ENCODE assay signal across 21 cellular contexts in the genomic region with DNA sequence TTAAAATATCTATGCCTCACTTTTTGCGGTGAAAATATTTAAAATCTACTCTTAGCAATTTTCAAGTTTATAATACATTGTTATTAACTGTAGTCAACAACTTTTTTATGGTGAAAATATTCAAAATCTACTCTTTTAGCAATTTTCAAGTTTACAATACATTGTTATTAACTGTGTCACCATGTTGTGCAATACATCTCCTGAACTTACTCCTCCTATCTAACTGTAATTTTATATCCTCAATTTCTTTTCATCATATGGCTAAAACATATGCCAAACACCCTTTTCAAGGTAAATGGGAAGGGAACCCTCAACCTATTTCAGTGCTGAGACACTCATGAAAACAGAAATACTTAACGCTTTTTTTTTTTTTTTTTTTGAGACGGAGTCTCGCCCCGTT.
A peak's percentile ranks its signal among the peaks of the same experiment; 100 is the strongest.
DNase-seq lines count a peak whose midpoint lies in the region; ATAC-seq and TF ChIP-seq lines count a peak whose summit lies in the region.
"Had no signal": no experiment of that assay in that cellular context is flagged by ENCODE, and none has a peak within 500 bp of the region (broad histone marks: within the 10 kb centered on the region; RNA-seq: fewer than 3 reads in every experiment).

No MANE protein-coding gene starts in this region.

- H2BK20ac ChIP-seq in IMR-90 (ENCODE audit: low read depth, low read length): no peak overlapping the region

- dilution Hi-C loops in IMR-90 (cut with HindIII; ENCODE audit: low sequenced_read_pairs, unreplicated experiment): no loop called here

- H3K9me3 ChIP-seq in IMR-90 (ENCODE audit: control insufficient read depth, insufficient read depth, low read length): peaks cover 2% of the 10 kb centered on the region; the same call in 1 of the 2 replicates
- H3K9me3 ChIP-seq: A549; BE2C; BLaER1 treated with 17β-estradiol and CSF1 and Interleukin-3, amounts not matched to agents 10 nM and 100 nM; HAP-1 had no signal

- no peak overlapping the region for H3K4me2 ChIP-seq in IMR-90 (ENCODE audit: low read depth, low read length)
- H3K4me2 ChIP-seq: A549; BLaER1 treated with 17β-estradiol and CSF1 and Interleukin-3, amounts not matched to agents 10 nM and 100 nM; GM23338 had no signal

- no peaks in the 10 kb centered on the region for H3K36me3 ChIP-seq in IMR-90 (ENCODE audit: control insufficient read depth, insufficient read depth, low read length)
- H3K36me3 ChIP-seq: BE2C; BLaER1 treated with 17β-estradiol and CSF1 and Interleukin-3, amounts not matched to agents 10 nM and 100 nM; HAP-1 had no signal

- TF ChIP-seq POLR2A in IMR-90 (IDR thresholded peaks at IDR 0.05; ENCODE audit: low read depth, low read length): no peak

- H3K4me3 Mint-ChIP-seq in activated CD4-positive, alpha-beta T cell treated with anti-CD3 and anti-CD28 coated beads for 36 hours: no peak overlapping the region
- H3K4me3 Mint-ChIP-seq: CD14-positive monocyte; CD4-positive, alpha-beta T cell; CD8-positive, alpha-beta memory T cell; GM23338; HFFc6 had no signal

- intact Hi-C loops in IMR-90 (cut with micrococcal nuclease): no loop called here
- intact Hi-C loops in posterior cingulate gyrus (cut with DNase I): no loop called here
- intact Hi-C loops in activated CD4-positive, alpha-beta T cell treated with anti-CD3 and anti-CD28 coated beads for 36 hours (cut with DNase I, micrococcal nuclease): no loop called here

- POLR2A ChIA-PET in IMR-90 (lab: Charles Lee; ENCODE audit: unreplicated experiment): no interaction called here
- POLR2A ChIA-PET in activated CD4-positive, alpha-beta T cell treated with anti-CD3 and anti-CD28 coated beads for 36 hours (lab: Charles Lee): no interaction called here

- no CpG with 5 or more reads among the region's 5 CpGs for WGBS in IMR-90 (ENCODE audit: extremely low coverage in 2 of 2, insufficient read length in 1 of 2), 2 experiments

- H2BK5ac ChIP-seq in IMR-90 (ENCODE audit: low read depth, low read length, poor library complexity, severe bottlenecking): no peak overlapping the region

- H4K5ac ChIP-seq in IMR-90 (ENCODE audit: low read depth, low read length): no peak overlapping the region

- H3K9ac ChIP-seq in IMR-90 (ENCODE audit: low read depth, low read length): no peak overlapping the region
- H3K9ac ChIP-seq: BLaER1 treated with 17β-estradiol and CSF1 and Interleukin-3, amounts not matched to agents 10 nM and 100 nM had no signal

- H3K23ac ChIP-seq in IMR-90 (ENCODE audit: low read depth, low read length): no peak overlapping the region

- H3K9me1 ChIP-seq in IMR-90 (ENCODE audit: insufficient read depth, low read length): no peaks in the 10 kb centered on the region

- no peak overlapping the region for H2AFZ ChIP-seq in IMR-90 (replicated peaks; ENCODE audit: low read length, poor library complexity)
- H2AFZ ChIP-seq: GM23338 had no signal

- H2AK9ac ChIP-seq in IMR-90 (replicated peaks; ENCODE audit: low read depth, low read length, poor library complexity): no peak overlapping the region

- CTCF ChIA-PET in IMR-90 (lab: Yijun Ruan, JAX): no interaction called here
- CTCF ChIA-PET in activated CD4-positive, alpha-beta T cell treated with anti-CD3 and anti-CD28 coated beads for 36 hours (lab: Charles Lee): no interaction called here

- no peak for TF ChIP-seq RAD21 in IMR-90 (IDR thresholded peaks at IDR 0.05; ENCODE audit: low read length)

- H4K20me1 ChIP-seq in IMR-90 (ENCODE audit: insufficient read depth, low read length): no peaks in the 10 kb centered on the region
- H4K20me1 ChIP-seq: BLaER1 treated with 17β-estradiol and CSF1 and Interleukin-3, amounts not matched to agents 10 nM and 100 nM had no signal

- no peaks in the 10 kb centered on the region for H3K4me1 Mint-ChIP-seq in activated CD4-positive, alpha-beta T cell treated with anti-CD3 and anti-CD28 coated beads for 36 hours
- H3K4me1 Mint-ChIP-seq: CD14-positive monocyte; CD8-positive, alpha-beta memory T cell had no signal

- no peak overlapping the region for H3K4ac ChIP-seq in IMR-90 (ENCODE audit: low read depth, low read length)

- H3K9me3 Mint-ChIP-seq in activated CD4-positive, alpha-beta T cell treated with anti-CD3 and anti-CD28 coated beads for 36 hours (ENCODE audit: low read depth): no peaks in the 10 kb centered on the region
- H3K9me3 Mint-ChIP-seq: CD4-positive, alpha-beta T cell; CD8-positive, alpha-beta memory T cell; GM23338 had no signal

- no peaks in the 10 kb centered on the region for H3K4me1 ChIP-seq in IMR-90 (ENCODE audit: control insufficient read depth, insufficient read depth, low read length)
- H3K4me1 ChIP-seq: A549, BE2C had no signal

- H3K27ac ChIP-seq in IMR-90 (ENCODE audit: insufficient read depth, low read length): no peak overlapping the region
- H3K27ac ChIP-seq: A549; BLaER1 treated with 17β-estradiol and CSF1 and Interleukin-3, amounts not matched to agents 10 nM and 100 nM had no signal

- H2BK15ac ChIP-seq in IMR-90 (ENCODE audit: low read depth, low read length): no peak overlapping the region

- in situ Hi-C loops in IMR-90 (cut with MboI; ENCODE audit: low sequenced_read_pairs): no loop called here

- no peak overlapping the region for H2BK120ac ChIP-seq in IMR-90 (ENCODE audit: low read depth, low read length)

- DNase-seq in IMR-90: no peak
- DNase-seq in NCI-H2171 treated with DMSO at 0.1 percent for 48 hours (lab: John Stamatoyannopoulos, UW): peak; percentile 76
- peak; percentile 31 for DNase-seq in fibroblast of mammary gland (ENCODE audit: low read depth)
- DNase-seq in SW 1271 (lab: John Stamatoyannopoulos, UW): no peak
- no peak for DNase-seq in posterior cingulate gyrus
- DNase-seq in activated CD4-positive, alpha-beta T cell treated with anti-CD3 and anti-CD28 coated beads for 36 hours: no peak
- DNase-seq: 8988T; ACHN; AML-193; BE2C; CD4-positive, alpha-beta T cell; CD8-positive, alpha-beta memory T cell; DMS 273 treated with DMSO at 0.1 percent for 48 hours; DMS79 treated with DMSO at 0.1 percent for 48 hours; GF-D8; HFFc6 had no signal

- no peaks in the 10 kb centered on the region for H3K36me3 Mint-ChIP-seq in activated CD4-positive, alpha-beta T cell treated with anti-CD3 and anti-CD28 coated beads for 36 hours (ENCODE audit: low read depth)
- H3K36me3 Mint-ChIP-seq: CD14-positive monocyte; CD8-positive, alpha-beta memory T cell had no signal

- H3K27ac Mint-ChIP-seq in activated CD4-positive, alpha-beta T cell treated with anti-CD3 and anti-CD28 coated beads for 36 hours: no peak overlapping the region
- H3K27ac Mint-ChIP-seq: CD14-positive monocyte; CD4-positive, alpha-beta T cell; CD8-positive, alpha-beta memory T cell; GM23338; HFFc6 had no signal

- H3K27me3 Mint-ChIP-seq in activated CD4-positive, alpha-beta T cell treated with anti-CD3 and anti-CD28 coated beads for 36 hours: no peaks in the 10 kb centered on the region
- H3K27me3 Mint-ChIP-seq: CD4-positive, alpha-beta T cell; CD8-positive, alpha-beta memory T cell had no signal

- TF ChIP-seq CTCF in IMR-90 (conservative IDR thresholded peaks at IDR 0.05; ENCODE audit: low read depth, low read length) (no peak), fibroblast of mammary gland (conservative IDR thresholded peaks at IDR 0.05; ENCODE audit: control insufficient read depth, insufficient read depth, low read depth, low read length) (no peak)

- H2AK5ac ChIP-seq in IMR-90 (ENCODE audit: low read depth, low read length): no peak overlapping the region

- H4K91ac ChIP-seq in IMR-90 (ENCODE audit: insufficient read depth, low read depth, low read length): no peak overlapping the region

- no peak for ATAC-seq in IMR-90 (ENCODE audit: low read depth)
- ATAC-seq in activated CD4-positive, alpha-beta T cell treated with anti-CD3 and anti-CD28 coated beads for 36 hours: no peak
- ATAC-seq: A549, GM23338 had no signal

- no peak overlapping the region for H3K14ac ChIP-seq in IMR-90 (replicated peaks; ENCODE audit: low read depth, low read length)

- BruUV-seq in IMR-90 (replicated peaks; lab: Mats Ljungman, UMichigan): no TSS peak

- H3K79me1 ChIP-seq in IMR-90 (ENCODE audit: low read depth in 1 of 2, low read length in 2 of 2): no peaks in the 10 kb centered on the region

- no peak overlapping the region for H3K18ac ChIP-seq in IMR-90 (ENCODE audit: low read depth, low read length)

- H4K8ac ChIP-seq in IMR-90 (ENCODE audit: low read depth in 2 of 2, low read length in 2 of 2): no peak overlapping the region

- H3K56ac ChIP-seq in IMR-90 (ENCODE audit: extremely low read depth, insufficient read depth, low read length): no peak overlapping the region

- no peaks in the 10 kb centered on the region for H3K27me3 ChIP-seq in IMR-90 (ENCODE audit: control insufficient read depth, insufficient read depth, low read length)
- H3K27me3 ChIP-seq: BE2C; BLaER1 treated with 17β-estradiol and CSF1 and Interleukin-3, amounts not matched to agents 10 nM and 100 nM had no signal

- no peak overlapping the region for H3K4me3 ChIP-seq in IMR-90 (ENCODE audit: insufficient read depth, low read depth, low read length)
- no peak overlapping the region for H3K4me3 ChIP-seq in fibroblast of mammary gland (ENCODE audit: control insufficient read depth, low read depth, low read length)
- H3K4me3 ChIP-seq: A549; BLaER1 treated with 17β-estradiol and CSF1 and Interleukin-3, amounts not matched to agents 10 nM and 100 nM; GM23338; HAP-1 had no signal

TF ChIP-seq in IMR-90, 13 proteins besides CTCF, POLR2A, EP300 and RAD21 (continues in another document):
- TF ChIP-seq, protein P1, sequence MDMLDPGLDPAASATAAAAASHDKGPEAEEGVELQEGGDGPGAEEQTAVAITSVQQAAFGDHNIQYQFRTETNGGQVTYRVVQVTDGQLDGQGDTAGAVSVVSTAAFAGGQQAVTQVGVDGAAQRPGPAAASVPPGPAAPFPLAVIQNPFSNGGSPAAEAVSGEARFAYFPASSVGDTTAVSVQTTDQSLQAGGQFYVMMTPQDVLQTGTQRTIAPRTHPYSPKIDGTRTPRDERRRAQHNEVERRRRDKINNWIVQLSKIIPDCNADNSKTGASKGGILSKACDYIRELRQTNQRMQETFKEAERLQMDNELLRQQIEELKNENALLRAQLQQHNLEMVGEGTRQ (IDR thresholded peaks at IDR 0.05; ENCODE audit: low read depth, low read length): no peak
- TF ChIP-seq RFX5 (IDR thresholded peaks at IDR 0.05; ENCODE audit: low read depth, low read length): no peak
- TF ChIP-seq MXI1 (IDR thresholded peaks at IDR 0.05; ENCODE audit: borderline replicate concordance, low read depth, low read length): no peak
- no peak for TF ChIP-seq MAFK (IDR thresholded peaks at IDR 0.05; ENCODE audit: low read depth, low read length)
- no peak for TF ChIP-seq NFE2L2 (IDR thresholded peaks at IDR 0.05; ENCODE audit: low read depth, low read length)
- TF ChIP-seq CHD1 (IDR thresholded peaks at IDR 0.05; ENCODE audit: low read depth, low read length): no peak
- TF ChIP-seq CEBPB (IDR thresholded peaks at IDR 0.05; ENCODE audit: low read depth, low read length): peak; percentile 65

Comparison
In these comparisons a context has a peak if more than half of its experiments do, and no peak if none do; other contexts are left out.
1. DNase-seq: peak in NCI-H2171 treated with DMSO at 0.1 percent for 48 hours (single experiment) and fibroblast of mammary gland (single experiment); none in IMR-90 (single experiment), SW 1271 (0 of 2), posterior cingulate gyrus (0 of 10) and activated CD4-positive, alpha-beta T cell treated with anti-CD3 and anti-CD28 coated beads for 36 hours (single experiment).